ENCODE assay signal across 8 cellular contexts in genomic region chr5:136132087-136132486, GRCh38. TPM values are rescaled to one million over a fixed set of nuclear protein-coding genes. Genes with fewer than 3 reads are reported as not detected.
DNase-seq lines count a peak whose midpoint lies in the region; ATAC-seq and TF ChIP-seq lines count a peak whose summit lies in the region.

No MANE protein-coding gene starts in this region.

- H3K36me3 ChIP-seq in BJ (ENCODE audit: control insufficient read depth, insufficient read depth, low read length) (no peaks in the 10 kb centered on the region), OCI-LY1 (ENCODE audit: insufficient read depth, low read length) (0 out of 2 replicates have a peak, but pooled peaks cover 6% of the 10 kb centered on the region), mucosa of descending colon (ENCODE audit: low read depth) (no peaks in the 10 kb centered on the region), aorta (ENCODE audit: control insufficient read depth in 1 of 2, insufficient read depth in 2 of 2, low read length in 1 of 2) (no peaks in the 10 kb centered on the region)

- intact Hi-C loops in dendritic cell treated with granulocyte-macrophage colony-stimulating factor and Interleukin-4, amounts not matched to agents 40 ng/mL and 50 ng/mL, for 4 days (cut with micrococcal nuclease): no loop called here
- intact Hi-C loops in mucosa of descending colon (cut with DNase I, micrococcal nuclease) (no loop called here), aorta (cut with DNase I) (loop anchor here (5.0 kb wide), 2 partner anchors 35 to 50 kb away; no protein-coding TSS in a partner anchor)

- H3K27me3 Mint-ChIP-seq in dendritic cell treated with granulocyte-macrophage colony-stimulating factor and Interleukin-4, amounts not matched to agents 40 ng/mL and 50 ng/mL, for 4 days: peaks cover 24% of the 10 kb centered on the region

- WGBS in aorta, 2 donors: 26 to 31% methylated on average over 6 of the region's 6 CpGs

- H3K36me3 Mint-ChIP-seq in dendritic cell treated with granulocyte-macrophage colony-stimulating factor and Interleukin-4, amounts not matched to agents 40 ng/mL and 50 ng/mL, for 4 days (ENCODE audit: low read depth): peaks cover 6% of the 10 kb centered on the region

- CTCF ChIA-PET in BJ (lab: Yijun Ruan, JAX): interaction anchor here (0.6 to 0.8 kb wide), 2 partner anchors 10 to 722 kb away, joined by 3 read pairs; no protein-coding TSS in a partner anchor

- H3K4me1 Mint-ChIP-seq in dendritic cell treated with granulocyte-macrophage colony-stimulating factor and Interleukin-4, amounts not matched to agents 40 ng/mL and 50 ng/mL, for 4 days (ENCODE audit: low read depth): peaks cover 21% of the 10 kb centered on the region

- H4K20me1 ChIP-seq in OCI-LY1 (ENCODE audit: insufficient read depth, low read length): no peaks in the 10 kb centered on the region

- H3K9ac ChIP-seq in OCI-LY1 (ENCODE audit: low read length): peak overlapping the region; percentile 91

- peak overlapping the region; percentile 91 for H3K27ac Mint-ChIP-seq in dendritic cell treated with granulocyte-macrophage colony-stimulating factor and Interleukin-4, amounts not matched to agents 40 ng/mL and 50 ng/mL, for 4 days

- TF ChIP-seq CTCF in BJ (IDR thresholded peaks at IDR 0.05; ENCODE audit: insufficient read depth, low read depth, low read length) (no peak), OCI-LY1 (IDR thresholded peaks at IDR 0.05; ENCODE audit: low read length) (no peak), mucosa of descending colon (IDR thresholded peaks at IDR 0.05) (no peak)

- H3F3A ChIP-seq in OCI-LY1 (ENCODE audit: insufficient read depth, low read length): no peaks in the 10 kb centered on the region

- peak overlapping the region; percentile 99 for H2AFZ ChIP-seq in OCI-LY1 (ENCODE audit: low read length)

- DNase-seq in BJ (ENCODE audit: low read depth) (no peak), mucosa of descending colon (peak; percentile 35 to 53 (median 49)), aorta (peak in 1 of 2 donors; percentile 69)
- no peak for DNase-seq in central memory CD4-positive, alpha-beta T cell

- H3K27ac ChIP-seq in OCI-LY1 (ENCODE audit: low read depth, low read length, poor library complexity, severe bottlenecking): no peak overlapping the region
- H3K27ac ChIP-seq in aorta (ENCODE audit: low read depth in 1 of 2, low read length in 2 of 2): peak overlapping the region in 1 of 2 donors; percentile 85

- ATAC-seq in GM21360 (IDR thresholded peaks at IDR 0.05; ENCODE audit: unreplicated experiment) (peak; percentile 20), mucosa of descending colon (no peak), aorta (ENCODE audit: low FRiP score) (peak; percentile 3), HG02970 (IDR thresholded peaks at IDR 0.05; ENCODE audit: low FRiP score, unreplicated experiment) (no peak)

- H3K4me1 ChIP-seq in OCI-LY1 (ENCODE audit: insufficient read depth, low read length, severe bottlenecking) (peaks cover 23% of the 10 kb centered on the region), mucosa of descending colon (ENCODE audit: low read depth) (peaks cover 20% of the 10 kb centered on the region), aorta (ENCODE audit: control insufficient read depth in 1 of 2, insufficient read depth in 2 of 2, low read length in 2 of 2) (no peaks in the 10 kb centered on the region)

- H3K9me2 ChIP-seq in OCI-LY1 (ENCODE audit: low read depth, low read length): no peaks in the 10 kb centered on the region

- no peaks in the 10 kb centered on the region for H3K9me3 Mint-ChIP-seq in dendritic cell treated with granulocyte-macrophage colony-stimulating factor and Interleukin-4, amounts not matched to agents 40 ng/mL and 50 ng/mL, for 4 days

- POLR2A ChIA-PET in BJ (lab: Charles Lee): interaction anchor here (0.6 kb wide), 1 partner anchor 189 kb away, joined by 3 read pairs; no protein-coding TSS in a partner anchor

- peak overlapping the region; percentile 92 for H3K4me2 ChIP-seq in OCI-LY1 (ENCODE audit: low read length)

- H3K27me3 ChIP-seq in BJ (ENCODE audit: control insufficient read depth, insufficient read depth, low read length): no peaks in the 10 kb centered on the region
- no peaks in the 10 kb centered on the region for H3K27me3 ChIP-seq in OCI-LY1 (ENCODE audit: insufficient read depth, low read length)
- H3K27me3 ChIP-seq in aorta (ENCODE audit: control insufficient read depth in 1 of 2, insufficient read depth in 2 of 2, low read length in 1 of 2): no peaks in the 10 kb centered on the region

- H3K4me3 Mint-ChIP-seq in dendritic cell treated with granulocyte-macrophage colony-stimulating factor and Interleukin-4, amounts not matched to agents 40 ng/mL and 50 ng/mL, for 4 days: peak overlapping the region; percentile 95

- peaks cover 39% of the 10 kb centered on the region for H3K79me2 ChIP-seq in OCI-LY1 (ENCODE audit: insufficient read depth, low read length)

- H3K4me3 ChIP-seq in BJ (ENCODE audit: low read depth, low read length) (peak overlapping the region; percentile 94), OCI-LY1 (ENCODE audit: low read depth, low read length, poor library complexity, severe bottlenecking) (peak overlapping the region; percentile 90), mucosa of descending colon (no peak overlapping the region), aorta (ENCODE audit: low read length in 2 of 2) (peak overlapping the region in 1 of 2 donors; percentile 15)

- H3K9me3 ChIP-seq in OCI-LY1 (ENCODE audit: low read length) (no peaks in the 10 kb centered on the region), mucosa of descending colon (no peaks in the 10 kb centered on the region), aorta (ENCODE audit: control insufficient read depth, low read length) (no peaks in the 10 kb centered on the region)

RNA-seq across cellular contexts. Expression of gene SMAD5, which starts 0.6 kb away (rescaled TPM):
- polyA plus RNA-seq in BJ (2011; rRNA removed) (34.3 and 66.8 TPM in 2 replicates), aorta (10 to 100 TPM; 11.3 to 11.9 TPM)
- polyA minus RNA-seq in BJ (2011; rRNA and poly(A)+ RNA removed): 59.2 and 105 TPM in 2 replicates
- total RNA-seq in mucosa of descending colon (10 to 100 TPM; 39.7 to 79.8 (median 42.0) TPM), aorta (10 to 100 TPM; 85.2 to 85.8 TPM)

Comparison
In these comparisons a context has a peak if more than half of its experiments do, and no peak if none do; other contexts are left out.
1. DNase-seq: peak in mucosa of descending colon (3 of 3); none in BJ (single experiment) and central memory CD4-positive, alpha-beta T cell (single experiment).
2. ATAC-seq: peak in GM21360 (single experiment) and aorta (single experiment); none in mucosa of descending colon (single experiment) and HG02970 (single experiment).
3. intact Hi-C loops: an anchor here in aorta (5.0 kb wide); none called in dendritic cell treated with granulocyte-macrophage colony-stimulating factor and Interleukin-4, amounts not matched to agents 40 ng/mL and 50 ng/mL, for 4 days and mucosa of descending colon.